ENCODE assay signal across 22 cellular contexts in the genomic region with DNA sequence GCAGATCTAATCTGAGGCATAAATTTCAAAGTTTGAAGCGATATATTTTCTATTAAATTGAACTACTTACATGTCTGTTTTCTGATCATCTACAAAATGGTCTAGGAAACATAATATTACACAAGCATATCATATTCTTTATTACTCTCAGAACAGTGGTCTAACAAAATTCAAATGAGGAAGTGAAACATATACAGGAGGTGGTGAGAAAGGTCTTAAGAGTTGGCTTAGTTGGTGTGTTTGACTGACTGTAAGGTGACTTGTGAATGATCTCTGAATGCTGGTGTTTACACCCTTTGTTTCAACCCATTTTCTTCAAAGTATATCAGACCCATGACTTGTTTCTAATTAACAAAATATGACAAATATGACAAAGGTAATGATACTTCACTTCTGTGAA.
DNase-seq lines count a peak whose midpoint lies in the region; ATAC-seq lines count a peak whose summit lies in the region.
"Had no signal": no experiment of that assay in that cellular context is flagged by ENCODE, and none has a peak within 500 bp of the region (broad histone marks: within the 10 kb centered on the region; RNA-seq: fewer than 3 reads in every experiment).

No MANE protein-coding gene starts in this region.

- no peak overlapping the region for H3K4me3 ChIP-seq in effector memory CD4-positive, alpha-beta T cell (ENCODE audit: insufficient read depth, low read depth, low read length, poor library complexity, severe bottlenecking)
- H3K4me3 ChIP-seq: vagina had no signal

- peak; percentile 67 for ATAC-seq in GM18511 (IDR thresholded peaks at IDR 0.05; ENCODE audit: unreplicated experiment)
- ATAC-seq in GM21526 (IDR thresholded peaks at IDR 0.05; ENCODE audit: low FRiP score, unreplicated experiment): peak; percentile 55
- ATAC-seq in HG03432 (IDR thresholded peaks at IDR 0.05; ENCODE audit: unreplicated experiment): peak; percentile 86
- ATAC-seq: activated CD8-positive, alpha-beta memory T cell treated with anti-CD3 and anti-CD28 coated beads, Interleukin-2, amount 10 ng/mL, durations not matched to agents 7 days and 5 days; activated T-helper 17 cell treated with anti-CD3 and anti-CD28 coated beads, Interleukin-2, amount 50 U/mL, for 72 hours; Right ventricle myocardium inferior; T-cell had no signal

- DNase-seq in NOMO-1 treated with dmso at 0.1 percent for 144 hours (lab: John Stamatoyannopoulos, UW; ENCODE audit: unreplicated experiment) (peak; percentile 1), A172 (ENCODE audit: low spot score) (no peak), SW480 (ENCODE audit: low spot score) (no peak)
- no peak for DNase-seq in effector CD8-positive, alpha-beta T cell (lab: John Stamatoyannopoulos, UW)
- DNase-seq in effector memory CD4-positive, alpha-beta T cell: no peak
- DNase-seq: activated CD4-positive, alpha-beta T cell treated with anti-CD3 and anti-CD28 coated beads for 48 hours; activated CD8-positive, alpha-beta memory T cell treated with anti-CD3 and anti-CD28 coated beads, Interleukin-2, amount 10 ng/mL, durations not matched to agents 7 days and 5 days; activated naive CD8-positive, alpha-beta T cell treated with anti-CD3 and anti-CD28 coated beads for 36 hours; GDM1; HCEC 1CT; NCI-H2029; retina; substantia nigra; T-cell had no signal

- no peaks in the 10 kb centered on the region for H3K27me3 ChIP-seq in effector memory CD4-positive, alpha-beta T cell (replicated peaks; ENCODE audit: control insufficient read depth, insufficient read depth, low read length, poor library complexity, severe bottlenecking)
- H3K27me3 ChIP-seq: neutrophil, vagina had no signal

- no peaks in the 10 kb centered on the region for H3K36me3 ChIP-seq in effector memory CD4-positive, alpha-beta T cell (ENCODE audit: control insufficient read depth, insufficient read depth, low read length)
- H3K36me3 ChIP-seq: neutrophil, vagina had no signal

- no peak overlapping the region for H3K27ac ChIP-seq in effector memory CD4-positive, alpha-beta T cell (ENCODE audit: insufficient read depth, low read length, poor library complexity, severe bottlenecking)
- H3K27ac ChIP-seq: C4-2B, neutrophil, vagina had no signal

- no peaks in the 10 kb centered on the region for H3K9me3 ChIP-seq in effector memory CD4-positive, alpha-beta T cell (ENCODE audit: control insufficient read depth, low read length)
- H3K9me3 ChIP-seq: vagina had no signal

- H3K4me1 ChIP-seq in effector memory CD4-positive, alpha-beta T cell (ENCODE audit: control insufficient read depth, insufficient read depth, low read length, poor library complexity, severe bottlenecking): no peaks in the 10 kb centered on the region
- H3K4me1 ChIP-seq: vagina had no signal
